8 cellular contexts compared by ENCODE assay signal in genomic region chr7:155804897-155805825, GRCh38.
DNase-seq lines count a peak whose midpoint lies in the region; ATAC-seq lines count a peak whose summit lies in the region.

No MANE protein-coding gene starts in this region.

- DNase-seq in 8988T = peak; percentile 95
- DNase-seq in T-helper 2 cell treated with Interferon-gamma antibody and Interleukin-4, amounts not matched to agents 5 μg/mL and 100 μg/mL, for 36 hours (ENCODE audit: low spot score) = peak; percentile 45
- peak; percentile 25 for DNase-seq in brain pericyte (ENCODE audit: low read depth, low spot score)
- peak; percentile 86 for DNase-seq in iPS-NIHi7 (ENCODE audit: extremely low spot score)
- peak; percentile 27 to 65 for DNase-seq in stimulated activated CD4-positive, alpha-beta T cell treated with anti-CD3 and anti-CD28 coated beads, Interleukin-1b, Interleukin-23, amount 100 ng/mL, for 4 hours (ENCODE audit: low read depth in 2 of 2)

- H3K36me3 ChIP-seq in HUES6 (ENCODE audit: control insufficient read depth, insufficient read depth, low read length) = no peaks in the 10 kb centered on the region

- H3K36me3 Mint-ChIP-seq in T-helper 2 cell treated with Interferon-gamma antibody and Interleukin-4, amounts not matched to agents 5 μg/mL and 100 μg/mL, for 36 hours (ENCODE audit: low read depth) = no peaks in the 10 kb centered on the region

- H3K27ac ChIP-seq in HUES6 (ENCODE audit: low read depth, low read length) = no peak overlapping the region

- H3K4me3 Mint-ChIP-seq in T-helper 2 cell treated with Interferon-gamma antibody and Interleukin-4, amounts not matched to agents 5 μg/mL and 100 μg/mL, for 36 hours = peak overlapping the region; percentile 70

- H3K9me3 Mint-ChIP-seq in T-helper 2 cell treated with Interferon-gamma antibody and Interleukin-4, amounts not matched to agents 5 μg/mL and 100 μg/mL, for 36 hours = no peaks in the 10 kb centered on the region

- H3K4me1 ChIP-seq in HUES6 (ENCODE audit: control insufficient read depth, insufficient read depth, low read length) = peaks cover 32% of the 10 kb centered on the region

- peaks cover 99% of the 10 kb centered on the region for H3K27me3 ChIP-seq in HUES6 (ENCODE audit: control insufficient read depth, insufficient read depth, low read length)

- H3K27me3 Mint-ChIP-seq in T-helper 2 cell treated with Interferon-gamma antibody and Interleukin-4, amounts not matched to agents 5 μg/mL and 100 μg/mL, for 36 hours (ENCODE audit: low read depth) = peaks cover 68% of the 10 kb centered on the region

- H3K4me3 ChIP-seq in HUES6 (ENCODE audit: low read depth, low read length) = peak overlapping the region; percentile 55

- ATAC-seq in GM18498 (IDR thresholded peaks at IDR 0.05; ENCODE audit: unreplicated experiment) (peak; percentile 68), HG02763 (IDR thresholded peaks at IDR 0.05; ENCODE audit: unreplicated experiment) (no peak)

- H3K9ac ChIP-seq in HUES6 (ENCODE audit: low read length) = peak overlapping the region; percentile 59

- no peak overlapping the region for H3K27ac Mint-ChIP-seq in T-helper 2 cell treated with Interferon-gamma antibody and Interleukin-4, amounts not matched to agents 5 μg/mL and 100 μg/mL, for 36 hours

- peaks cover 10% of the 10 kb centered on the region for H3K4me1 Mint-ChIP-seq in T-helper 2 cell treated with Interferon-gamma antibody and Interleukin-4, amounts not matched to agents 5 μg/mL and 100 μg/mL, for 36 hours (ENCODE audit: low read depth)

- H3K9me3 ChIP-seq in HUES6 (ENCODE audit: control insufficient read depth, insufficient read depth, low read depth, low read length) = no peaks in the 10 kb centered on the region

Comparison
In these comparisons a context has a peak if more than half of its experiments do, and no peak if none do; other contexts are left out.
1. DNase-seq: peak in every context shown above with its lines; median percentile 95 in 8988T; 86 in iPS-NIHi7; 46 in stimulated activated CD4-positive, alpha-beta T cell treated with anti-CD3 and anti-CD28 coated beads, Interleukin-1b, Interleukin-23, amount 100 ng/mL, for 4 hours; 45 in T-helper 2 cell treated with Interferon-gamma antibody and Interleukin-4, amounts not matched to agents 5 μg/mL and 100 μg/mL, for 36 hours; 25 in brain pericyte.